ENCODE assay signal across 8 cellular contexts in genomic region chr4:25234390-25235367, GRCh38. TPM values are rescaled to one million over a fixed set of nuclear protein-coding genes. Genes with fewer than 3 reads are reported as not detected.
DNase-seq lines count a peak whose midpoint lies in the region; ATAC-seq and TF ChIP-seq lines count a peak whose summit lies in the region.

No MANE protein-coding gene starts in this region.

- peak overlapping the region; percentile 68 to 98 (median 96) for H3K27ac ChIP-seq in heart right ventricle

- no peaks in the 10 kb centered on the region for H3K27me3 ChIP-seq in heart right ventricle

- DNase-seq in HCEC 1CT (peak; percentile 71), LNCaP clone FGC (ENCODE audit: low read depth) (peak; percentile 69), SKM-1 (lab: John Stamatoyannopoulos, UW; ENCODE audit: unreplicated experiment) (peak; percentile 52), amniotic stem cell (lab: John Stamatoyannopoulos, UW) (peak; percentile 74), heart right ventricle (peak; percentile 34 to 62), pons (ENCODE audit: low spot score) (peak; percentile 73), NCI-H2107 (lab: John Stamatoyannopoulos, UW) (no peak)

- intact Hi-C loops in heart right ventricle (cut with DNase I) = loop anchor here in 7 of 10 donors (2.0 to 10.0 kb wide), 6 partner anchors 52 to 140 kb away; partner anchors contain the start of genes SEPSECS (in 4 of the 7), ZCCHC4 (in 3 of the 7) and ANAPC4 (in 1 of the 7)

- peak; percentile 56 for TF ChIP-seq CTCF in GM12873 (IDR thresholded peaks at IDR 0.05; ENCODE audit: insufficient read depth, low read depth, low read length, missing control alignments)
- peak; percentile 26; the same call in 1 of the 2 replicates for TF ChIP-seq CTCF in LNCaP clone FGC (IDR thresholded peaks at IDR 0.05; ENCODE audit: control insufficient read depth, extremely low read depth, insufficient read depth)
- peak; percentile 26 to 67 (median 50) for TF ChIP-seq CTCF in heart right ventricle (IDR thresholded peaks at IDR 0.05)

- peak; percentile 66 to 82 (median 76) for ATAC-seq in heart right ventricle

- H3K4me3 ChIP-seq in LNCaP clone FGC (ENCODE audit: low read depth, low read length) (peak overlapping the region; percentile 90), heart right ventricle (peak overlapping the region; percentile 85 to 99 (median 96))

- 4 to 5% methylated on average over 46 to 49 of the region's 49 CpGs for WGBS in heart right ventricle, 2 donors

- no peaks in the 10 kb centered on the region for H3K36me3 ChIP-seq in heart right ventricle

- H3K9me3 ChIP-seq in heart right ventricle = peaks cover 0 to 22% (median 11%) of the 10 kb centered on the region in 11 donors

- H3K4me1 ChIP-seq in heart right ventricle = peaks cover 0 to 33% (median 15%) of the 10 kb centered on the region in 9 donors

RNA-seq across cellular contexts. Expression of gene PI4K2B, which starts 0.8 kb away (rescaled TPM):
- total RNA-seq in heart right ventricle = 1 to 10 TPM; 1.6 to 6.0 (median 2.1) TPM
- 1 to 10 TPM; 3.0 to 3.2 TPM for polyA plus RNA-seq in heart right ventricle
